ENCODE assay signal across 13 cellular contexts in genomic region chr3:172270767-172271166, GRCh38.
A peak's percentile ranks its signal among the peaks of the same experiment; 100 is the strongest.
DNase-seq lines count a peak whose midpoint lies in the region; ATAC-seq and FAIRE-seq lines count a peak whose summit lies in the region.
"Had no signal": no experiment of that assay in that cellular context is flagged by ENCODE, and none has a peak within 500 bp of the region (broad histone marks: within the 10 kb centered on the region; RNA-seq: fewer than 3 reads in every experiment).

No MANE protein-coding gene starts in this region.

- H3K27me3 Mint-ChIP-seq in effector memory CD8-positive, alpha-beta T cell, result no peaks in the 10 kb centered on the region

- DNase-seq in SK-N-MC (ENCODE audit: low read depth, low spot score) (no peak), frontal cortex (ENCODE audit: low spot score in 2 of 2) (no peak), activated gamma-delta T cell (lab: John Stamatoyannopoulos, UW) (no peak), left ventricle myocardium superior (no peak)
- DNase-seq in effector memory CD8-positive, alpha-beta T cell, result no peak
- DNase-seq: activated CD8-positive, alpha-beta memory T cell treated with anti-CD3 and anti-CD28 coated beads, Interleukin-2, amount 50 U/mL, for 4 hours; NCI-H226 had no signal

- no peaks in the 10 kb centered on the region for H3K9me3 Mint-ChIP-seq in effector memory CD8-positive, alpha-beta T cell

- ATAC-seq in GM18867 (IDR thresholded peaks at IDR 0.05; ENCODE audit: unreplicated experiment), result peak; percentile 93
- ATAC-seq in GM21528 (IDR thresholded peaks at IDR 0.05; ENCODE audit: low FRiP score, unreplicated experiment), result peak; percentile 92
- ATAC-seq in HG03097 (IDR thresholded peaks at IDR 0.05; ENCODE audit: low FRiP score, unreplicated experiment), result peak; percentile 95
- no peak for ATAC-seq in effector memory CD8-positive, alpha-beta T cell (replicated peaks)
- ATAC-seq in left ventricle myocardium superior, result no peak
- ATAC-seq: esophagus mucosa had no signal

- H3K9ac ChIP-seq in SK-N-MC (ENCODE audit: insufficient read length), result no peak overlapping the region
- H3K9ac ChIP-seq: KMS-11 had no signal

- no peaks in the 10 kb centered on the region; the same call in 1 of the 2 replicates for H3K36me3 ChIP-seq in SK-N-MC (ENCODE audit: insufficient read depth, low read length)
- H3K36me3 ChIP-seq: prostate gland had no signal

- peak overlapping the region; percentile 10; the same call in 1 of the 2 replicates for H3K27ac ChIP-seq in SK-N-MC
- H3K27ac ChIP-seq: KMS-11, prostate gland had no signal

- H3K4me3 Mint-ChIP-seq in effector memory CD8-positive, alpha-beta T cell, result no peak overlapping the region

- H3K27ac Mint-ChIP-seq in effector memory CD8-positive, alpha-beta T cell, result no peak overlapping the region

- peaks cover 8% of the 10 kb centered on the region for H3K36me3 Mint-ChIP-seq in effector memory CD8-positive, alpha-beta T cell (ENCODE audit: insufficient read depth)

- H3K9me3 ChIP-seq in SK-N-MC (ENCODE audit: low read depth, low read length), result no peaks in the 10 kb centered on the region
- H3K9me3 ChIP-seq: prostate gland had no signal

- no peak for FAIRE-seq in frontal cortex (lab: Jason Lieb, UNC)

- intact Hi-C loops in left ventricle myocardium superior (cut with micrococcal nuclease), result no loop called here

- H3K4me3 ChIP-seq in SK-N-MC, result no peak overlapping the region
- H3K4me3 ChIP-seq: prostate gland had no signal

- peaks cover 4 to 8% of the 10 kb centered on the region in 2 donors for H3K4me1 Mint-ChIP-seq in effector memory CD8-positive, alpha-beta T cell (ENCODE audit: low read depth in 2 of 2)

Comparison
In these comparisons a context has a peak if more than half of its experiments do, and no peak if none do; other contexts are left out.
1. ATAC-seq: peak in GM18867 (single experiment), GM21528 (single experiment) and HG03097 (single experiment); none in effector memory CD8-positive, alpha-beta T cell (single experiment) and left ventricle myocardium superior (single experiment).